ENCODE assay signal across 15 cellular contexts in the genomic region with DNA sequence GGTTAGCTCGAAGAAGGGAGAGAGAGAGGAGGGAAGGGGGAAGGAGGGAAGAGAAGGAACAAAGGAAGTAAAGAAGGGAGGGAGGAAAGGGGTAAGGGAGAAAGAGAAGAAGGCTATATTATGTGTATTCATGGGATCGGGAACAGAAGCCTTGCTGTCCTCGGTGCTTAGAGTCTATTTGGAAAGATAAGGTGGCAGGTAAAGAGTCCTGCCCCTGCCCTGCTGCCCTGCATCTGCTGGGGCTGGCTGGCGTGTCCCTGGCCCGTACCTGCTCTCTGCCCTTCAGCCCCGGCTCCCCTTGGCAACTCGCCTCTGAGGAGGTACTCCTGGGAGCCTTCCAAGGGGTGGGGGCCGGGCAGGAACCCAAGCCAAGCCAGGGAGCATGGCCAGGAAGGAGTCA. TPM values are rescaled to one million over a fixed set of nuclear protein-coding genes. Genes with fewer than 3 reads are reported as not detected.
DNase-seq lines count a peak whose midpoint lies in the region; ATAC-seq and TF ChIP-seq lines count a peak whose summit lies in the region.
"Had no signal": no experiment of that assay in that cellular context is flagged by ENCODE, and none has a peak within 500 bp of the region (broad histone marks: within the 10 kb centered on the region; RNA-seq: fewer than 3 reads in every experiment).

No MANE protein-coding gene starts in this region.

- H3K27me3 ChIP-seq in H7 (ENCODE audit: control insufficient read depth, insufficient read depth, low read length) = no peaks in the 10 kb centered on the region
- H3K27me3 ChIP-seq in Peyer's patch = no peaks in the 10 kb centered on the region
- H3K27me3 ChIP-seq in right cardiac atrium (ENCODE audit: control insufficient read depth, insufficient read depth) = no peaks in the 10 kb centered on the region
- peaks cover 20 to 34% (median 22%) of the 10 kb centered on the region in 3 donors for H3K27me3 ChIP-seq in skeletal muscle tissue (ENCODE audit: control insufficient read depth in 3 of 3, insufficient read depth in 3 of 3, low read length in 3 of 3)
- H3K27me3 ChIP-seq in SJCRH30 = peaks cover 29% of the 10 kb centered on the region; the same call in 1 of the 2 replicates

- H3K36me3 ChIP-seq in H7 (replicated peaks; ENCODE audit: control insufficient read depth, insufficient read depth, low read length) (no peaks in the 10 kb centered on the region), Peyer's patch (no peaks in the 10 kb centered on the region), skeletal muscle tissue (ENCODE audit: control insufficient read depth in 3 of 3, insufficient read depth in 3 of 3, low read length in 3 of 3) (no peaks in the 10 kb centered on the region), SJCRH30 (no peaks in the 10 kb centered on the region)
- H3K36me3 ChIP-seq: neutrophil had no signal

- ATAC-seq in right cardiac atrium (peak; percentile 25 to 28), GM21447 (IDR thresholded peaks at IDR 0.05; ENCODE audit: unreplicated experiment) (no peak)

- WGBS in right cardiac atrium = 17% methylated on average over 8 of the region's 8 CpGs

- peak overlapping the region in 1 of 3 donors; percentile 8 for H3K9ac ChIP-seq in skeletal muscle tissue (ENCODE audit: low read depth in 1 of 3, low read length in 3 of 3)

- H3K4me1 ChIP-seq in Peyer's patch = peaks cover 0 to 53% (median 6%) of the 10 kb centered on the region in 4 donors
- H3K4me1 ChIP-seq in right cardiac atrium (ENCODE audit: control insufficient read depth, insufficient read depth, low read length) = peaks cover 12% of the 10 kb centered on the region
- H3K4me1 ChIP-seq in skeletal muscle tissue (ENCODE audit: control insufficient read depth in 3 of 3, insufficient read depth in 3 of 3, low read length in 3 of 3) = peaks cover 30 to 61% (median 49%) of the 10 kb centered on the region in 3 donors
- no peaks in the 10 kb centered on the region for H3K4me1 ChIP-seq in SJCRH30

- no peak for TF ChIP-seq CTCF in Peyer's patch (IDR thresholded peaks at IDR 0.05)

- H3K9me3 ChIP-seq in Peyer's patch = no peaks in the 10 kb centered on the region
- no peaks in the 10 kb centered on the region for H3K9me3 ChIP-seq in right cardiac atrium (ENCODE audit: control insufficient read depth, low read length)
- H3K9me3 ChIP-seq in skeletal muscle tissue (ENCODE audit: control insufficient read depth in 3 of 3, low read length in 3 of 3) = no peaks in the 10 kb centered on the region
- no peaks in the 10 kb centered on the region for H3K9me3 ChIP-seq in SJCRH30 (replicated peaks)
- H3K9me3 ChIP-seq: neutrophil had no signal

- H3K4me3 ChIP-seq in H7 (ENCODE audit: insufficient read depth, low read depth, low read length) = no peak overlapping the region
- peak overlapping the region in 2 of 4 donors; percentile 15 to 21 for H3K4me3 ChIP-seq in Peyer's patch
- H3K4me3 ChIP-seq in right cardiac atrium (ENCODE audit: low read length) = no peak overlapping the region
- H3K4me3 ChIP-seq in skeletal muscle tissue (ENCODE audit: low read length in 3 of 3) = no peak overlapping the region
- no peak overlapping the region for H3K4me3 ChIP-seq in SJCRH30

- intact Hi-C loops in right cardiac atrium (cut with DNase I) = no loop called here

- peak; percentile 52 for DNase-seq in H7
- peak in 2 of 3 donors; percentile 92 to 94 for DNase-seq in Peyer's patch
- no peak for DNase-seq in right cardiac atrium
- DNase-seq in SJCRH30 = no peak
- no peak for DNase-seq in NCI-H748 treated with DMSO at 0.1 percent for 48 hours (lab: John Stamatoyannopoulos, UW)
- no peak for DNase-seq in D341Med (ENCODE audit: low spot score)
- DNase-seq: activated CD4-positive, alpha-beta memory T cell treated with anti-CD3 and anti-CD28 coated beads for 36 hours; activated naive CD4-positive, alpha-beta T cell; cerebellar nuclear complex; NCI-H1048; T-helper 2 cell had no signal

- H3K27ac ChIP-seq in Peyer's patch = peak overlapping the region in 3 of 4 donors; percentile 75 to 96 (median 86)
- H3K27ac ChIP-seq in right cardiac atrium (ENCODE audit: low read length) = peak overlapping the region; percentile 20
- peak overlapping the region; percentile 47 for H3K27ac ChIP-seq in skeletal muscle tissue (ENCODE audit: low read depth, low read length)
- H3K27ac ChIP-seq in SJCRH30 = no peak overlapping the region
- H3K27ac ChIP-seq: neutrophil had no signal

- TF ChIP-seq POLR2A in Peyer's patch (IDR thresholded peaks at IDR 0.05) = peak; percentile 64 to 86

RNA-seq across cellular contexts. Expression of a gene that starts 36.8 kb away (rescaled TPM):
- 66.8 and 67.1 TPM in 2 replicates for total RNA-seq in H7 (2014; rRNA removed; shearing (Covaris generic))
- total RNA-seq in Peyer's patch (100 to 1,000 TPM in 3 of 4 donors, 10 to 100 TPM in 1; 64.4 to 169 (median 164) TPM), right cardiac atrium (10 to 100 TPM in 2 of 4 donors, 1 to 10 TPM in 2; 7.2 to 21.3 (median 12.2) TPM), skeletal muscle tissue (20.9 TPM)
- polyA plus RNA-seq in right cardiac atrium = 9.2 TPM
- total RNA-seq in SJCRH30 (2014; rRNA removed; shearing (Covaris generic)) = 0.08 and 0.20 TPM in 2 replicates
- total RNA-seq: activated CD4-positive, alpha-beta memory T cell treated with anti-CD3 and anti-CD28 coated beads for 36 hours had no signal
- polyA plus RNA-seq: CD14-positive monocyte had no signal

Comparison
In these comparisons a context has a peak if more than half of its experiments do, and no peak if none do; other contexts are left out.
1. DNase-seq: peak in H7 (single experiment) and Peyer's patch (2 of 3); none in right cardiac atrium (0 of 3), SJCRH30 (0 of 2), NCI-H748 treated with DMSO at 0.1 percent for 48 hours (single experiment) and D341Med (single experiment).